Comparison of ENCODE assay signal across 1 cellular context in genomic region chr16:74608944-74609343, GRCh38.
TF ChIP-seq lines count a peak whose summit lies in the region.

No MANE protein-coding gene starts in this region.

TF ChIP-seq in K562, 482 proteins besides CTCF, POLR2A, EP300 and RAD21 (continued from another document and continues in another):
- TF ChIP-seq THAP12 (CRISPR knock-in tag; IDR thresholded peaks at IDR 0.05) = no peak
- peak; percentile 21; the same call in 1 of the 2 replicates for TF ChIP-seq RNF2 (IDR thresholded peaks at IDR 0.05)
- no peak for TF ChIP-seq MIER1 (IDR thresholded peaks at IDR 0.05; ENCODE audit: low read depth)
- TF ChIP-seq ZC3H4 (CRISPR knock-in tag; IDR thresholded peaks at IDR 0.05; ENCODE audit: borderline replicate concordance) = no peak
- no peak for TF ChIP-seq ZNF639 (CRISPR knock-in tag; conservative IDR thresholded peaks at IDR 0.05 in 1 of 2, IDR thresholded peaks at IDR 0.05 in 1 of 2)
- no peak for TF ChIP-seq SREBF2 (CRISPR knock-in tag; IDR thresholded peaks at IDR 0.05)
- no peak for TF ChIP-seq FOXK1 (CRISPR knock-in tag; IDR thresholded peaks at IDR 0.05; ENCODE audit: borderline replicate concordance)
- TF ChIP-seq ATF1 (CRISPR knock-in tag; IDR thresholded peaks at IDR 0.05) = no peak
- TF ChIP-seq ATF1 (tag; IDR thresholded peaks at IDR 0.05) = no peak
- TF ChIP-seq TCF7 (IDR thresholded peaks at IDR 0.05; ENCODE audit: borderline replicate concordance) = no peak
- TF ChIP-seq REST (CRISPR knock-in tag; IDR thresholded peaks at IDR 0.05; ENCODE audit: low read depth) = no peak
- peak in 1 of 2 experiments; percentile 77; a peak in 1 of 4 replicates for TF ChIP-seq TEAD1 (CRISPR knock-in tag; IDR thresholded peaks at IDR 0.05)
- TF ChIP-seq RAD51 (IDR thresholded peaks at IDR 0.05; ENCODE audit: borderline replicate concordance, low read depth) = no peak
- TF ChIP-seq RB1 (IDR thresholded peaks at IDR 0.05; ENCODE audit: low read depth) = no peak
- TF ChIP-seq POLR2AphosphoS5 (IDR thresholded peaks at IDR 0.05; ENCODE audit: control insufficient read depth, insufficient read depth, low read depth, low read length) = no peak
- TF ChIP-seq ZBTB9 (CRISPR knock-in tag; IDR thresholded peaks at IDR 0.05) = 0 out of 2 replicates have a peak, but pooled peaks have one; percentile 34
- TF ChIP-seq FOXO4 (CRISPR knock-in tag; IDR thresholded peaks at IDR 0.05) = no peak
- peak; percentile 78; the same call in 1 of the 2 replicates for TF ChIP-seq ESRRA (IDR thresholded peaks at IDR 0.05; ENCODE audit: borderline replicate concordance, low read depth)
- TF ChIP-seq ADNP (tag; IDR thresholded peaks at IDR 0.05) = 0 out of 2 replicates have a peak, but pooled peaks have one; percentile 11
- peak; percentile 62 for TF ChIP-seq SOX6 (IDR thresholded peaks at IDR 0.05)
- no peak for TF ChIP-seq CHAMP1 (IDR thresholded peaks at IDR 0.05)
- TF ChIP-seq HNRNPL (IDR thresholded peaks at IDR 0.05; ENCODE audit: low read depth, low read length) = no peak
- no peak for TF ChIP-seq ZBTB34 (CRISPR knock-in tag; IDR thresholded peaks at IDR 0.05)
- TF ChIP-seq RHOXF2B (CRISPR knock-in tag; conservative IDR thresholded peaks at IDR 0.05) = no peak
- no peak for TF ChIP-seq CREB3 (tag; conservative IDR thresholded peaks at IDR 0.05; ENCODE audit: low read depth)
- no peak for TF ChIP-seq ZNF212 (CRISPR knock-in tag; IDR thresholded peaks at IDR 0.05)
- peak; percentile 64; the same call in 1 of the 2 replicates for TF ChIP-seq MTA1 (IDR thresholded peaks at IDR 0.05; ENCODE audit: borderline replicate concordance)
- TF ChIP-seq SMARCA4 (IDR thresholded peaks at IDR 0.05) = peak; percentile 68; the same call in 1 of the 2 replicates
- no peak for TF ChIP-seq ZFX (CRISPR knock-in tag; IDR thresholded peaks at IDR 0.05)
- no peak for TF ChIP-seq PRMT5 (CRISPR knock-in tag; IDR thresholded peaks at IDR 0.05)
- no peak for TF ChIP-seq RREB1 (CRISPR knock-in tag; IDR thresholded peaks at IDR 0.05)
- TF ChIP-seq FOXM1 (IDR thresholded peaks at IDR 0.05; ENCODE audit: low read depth) = no peak
- TF ChIP-seq FOXM1 (CRISPR knock-in tag; IDR thresholded peaks at IDR 0.05; ENCODE audit: low read depth) = no peak
- TF ChIP-seq KAT8 (IDR thresholded peaks at IDR 0.05; ENCODE audit: low read depth) = no peak
- peak; percentile 63 for TF ChIP-seq CBFA2T2 (conservative IDR thresholded peaks at IDR 0.05)
